ENCODE assay signal across 8 cellular contexts in the genomic region with DNA sequence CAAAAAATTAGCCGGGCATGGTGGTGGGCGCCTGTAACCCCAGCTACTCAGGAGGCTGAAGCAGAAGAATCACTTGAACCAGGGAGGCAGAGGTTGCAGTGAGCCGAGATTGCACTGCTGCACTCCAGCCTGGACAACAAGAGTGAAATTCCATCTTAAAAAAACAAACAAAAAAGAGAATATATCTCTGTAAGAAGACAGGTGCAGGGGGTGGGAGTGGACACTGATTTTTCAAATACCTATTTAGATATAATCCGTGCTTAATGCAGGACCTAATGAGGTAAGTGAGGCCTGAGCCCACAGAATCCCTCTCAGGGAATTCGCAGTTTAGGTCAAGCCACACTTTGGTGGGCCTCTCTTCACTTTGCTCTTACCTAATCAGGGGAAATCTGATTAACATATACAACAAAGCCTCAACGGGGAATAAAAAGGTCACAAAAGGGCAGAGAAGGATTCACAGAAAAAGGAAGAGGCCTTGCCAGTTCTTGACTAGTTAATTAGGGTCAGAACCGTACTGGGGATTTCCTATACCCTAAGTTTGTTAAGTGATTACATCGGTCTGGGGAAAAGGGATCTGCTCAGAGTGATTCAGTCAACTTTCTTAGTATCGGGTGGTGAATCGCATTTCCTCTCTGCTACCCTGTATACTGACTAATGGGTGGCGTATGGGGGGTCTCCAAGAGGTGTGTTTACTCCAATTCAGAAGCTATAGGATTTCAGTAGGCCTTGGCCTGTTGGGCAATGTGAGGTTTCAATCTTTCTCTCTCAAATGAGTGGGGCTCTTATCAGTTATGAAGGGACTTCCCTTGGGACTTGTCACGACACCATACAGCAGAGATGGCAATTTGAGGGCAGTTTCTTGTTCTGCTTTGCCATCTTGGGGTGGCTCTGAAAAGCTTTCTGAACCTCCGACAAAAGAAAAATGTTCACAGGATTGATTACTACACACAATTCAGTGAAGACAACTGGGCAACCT. TPM values are rescaled to one million over a fixed set of nuclear protein-coding genes. Genes with fewer than 3 reads are reported as not detected.
DNase-seq lines count a peak whose midpoint lies in the region; ATAC-seq, FAIRE-seq and TF ChIP-seq lines count a peak whose summit lies in the region.

No MANE protein-coding gene starts in this region.

- H3K9me3 ChIP-seq in iPS-18c (ENCODE audit: control insufficient read depth, insufficient read depth, low read length), result no peaks in the 10 kb centered on the region

- DNase-seq in GM18507 (ENCODE audit: extremely low spot score, insufficient read length, low read depth) (no peak), OCI-M2 (lab: John Stamatoyannopoulos, UW; ENCODE audit: unreplicated experiment) (peak; percentile 38), glomerular visceral epithelial cell (ENCODE audit: extremely low spot score) (no peak), omental fat pad (ENCODE audit: low spot score) (no peak)
- DNase-seq in activated T-cell treated with anti-CD3 and anti-CD28 coated beads, Interleukin-2, amount 50 U/mL, for 72 hours, result peak; percentile 81 to 83
- peak; percentile 12 to 17 (median 14) for DNase-seq in stimulated activated CD4-positive, alpha-beta T cell treated with anti-CD3 and anti-CD28 coated beads, TNF-alpha, amount 100 ng/mL, for 1 hour (ENCODE audit: low read depth in 3 of 3, low spot score in 1 of 3)

- peak overlapping the region; percentile 11; the same call in 1 of the 2 replicates for H3K4me3 ChIP-seq in iPS-18c (ENCODE audit: insufficient read depth, low read depth, low read length)

- ATAC-seq in HG02970 (IDR thresholded peaks at IDR 0.05; ENCODE audit: low FRiP score, unreplicated experiment), result peak; percentile 32
- ATAC-seq in activated T-cell treated with anti-CD3 and anti-CD28 coated beads, Interleukin-2, amount 50 U/mL, for 72 hours (replicated peaks in 1 of 2), result peak; percentile 87 to 88
- no peak for ATAC-seq in omental fat pad (ENCODE audit: low FRiP score)

- no peaks in the 10 kb centered on the region for H3K9me3 Mint-ChIP-seq in activated T-cell treated with anti-CD3 and anti-CD28 coated beads, Interleukin-2, amount 50 U/mL, for 72 hours

- H3K4me1 Mint-ChIP-seq in activated T-cell treated with anti-CD3 and anti-CD28 coated beads, Interleukin-2, amount 50 U/mL, for 72 hours (ENCODE audit: low read depth), result peaks cover 51% of the 10 kb centered on the region

- peak overlapping the region; percentile 92 for H3K27ac Mint-ChIP-seq in activated T-cell treated with anti-CD3 and anti-CD28 coated beads, Interleukin-2, amount 50 U/mL, for 72 hours

- peaks cover 9 to 20% of the 10 kb centered on the region in 2 donors for H3K36me3 Mint-ChIP-seq in activated T-cell treated with anti-CD3 and anti-CD28 coated beads, Interleukin-2, amount 50 U/mL, for 72 hours (ENCODE audit: insufficient read depth in 2 of 2)

- H3K27me3 Mint-ChIP-seq in activated T-cell treated with anti-CD3 and anti-CD28 coated beads, Interleukin-2, amount 50 U/mL, for 72 hours (ENCODE audit: low read depth), result no peaks in the 10 kb centered on the region

- peak; percentile 93 for FAIRE-seq in GM18507 (lab: Jason Lieb, UNC)

- peak overlapping the region; percentile 92 to 94 for H3K4me3 Mint-ChIP-seq in activated T-cell treated with anti-CD3 and anti-CD28 coated beads, Interleukin-2, amount 50 U/mL, for 72 hours

- no peak for TF ChIP-seq CTCF in omental fat pad (IDR thresholded peaks at IDR 0.05)

RNA-seq across cellular contexts. Expression of a gene that starts 1.9 kb away (rescaled TPM):
- 10 to 100 TPM; 87.1 to 94.6 TPM for total RNA-seq in activated T-cell treated with anti-CD3 and anti-CD28 coated beads, Interleukin-2, amount 50 U/mL, for 72 hours
- total RNA-seq in omental fat pad, result 10 to 100 TPM; 43.5 to 59.3 (median 50.8) TPM

Comparison
In these comparisons a context has a peak if more than half of its experiments do, and no peak if none do; other contexts are left out.
1. DNase-seq: peak in OCI-M2 (single experiment), activated T-cell treated with anti-CD3 and anti-CD28 coated beads, Interleukin-2, amount 50 U/mL, for 72 hours (2 of 2) and stimulated activated CD4-positive, alpha-beta T cell treated with anti-CD3 and anti-CD28 coated beads, TNF-alpha, amount 100 ng/mL, for 1 hour (3 of 3); none in GM18507 (single experiment), glomerular visceral epithelial cell (single experiment) and omental fat pad (single experiment).